8 cellular contexts compared by ENCODE assay signal in genomic region chr7:27235387-27236052, GRCh38. TPM values are rescaled to one million over a fixed set of nuclear protein-coding genes. Genes with fewer than 3 reads are reported as not detected.
DNase-seq lines count a peak whose midpoint lies in the region; ATAC-seq and TF ChIP-seq lines count a peak whose summit lies in the region.

No MANE protein-coding gene starts in this region.

- WGBS in aorta, 2 donors, result 2% methylated on average over 49 to 54 of the region's 54 CpGs

- TF ChIP-seq CTCF in GM06990 (IDR thresholded peaks at IDR 0.05; ENCODE audit: insufficient read depth, low read length, poor library complexity, severe bottlenecking) (peak; percentile 34), mesothelial cell of epicardium (IDR thresholded peaks at IDR 0.05; ENCODE audit: unreplicated experiment) (peak; percentile 37)

- peak overlapping the region; percentile 59 for H3K27ac Mint-ChIP-seq in mesothelial cell of epicardium

- peak overlapping the region; percentile 67 for H3K4me3 Mint-ChIP-seq in mesothelial cell of epicardium

- no peaks in the 10 kb centered on the region for H3K4me1 ChIP-seq in aorta (ENCODE audit: control insufficient read depth in 1 of 2, insufficient read depth in 2 of 2, low read length in 2 of 2)

- peaks cover 23% of the 10 kb centered on the region for H3K4me1 Mint-ChIP-seq in mesothelial cell of epicardium

- no peaks in the 10 kb centered on the region for H3K9me3 Mint-ChIP-seq in mesothelial cell of epicardium

- H3K27me3 ChIP-seq in GM06990 (replicated peaks; ENCODE audit: control insufficient read depth, insufficient read depth, low read length) (peaks cover 5% of the 10 kb centered on the region; the same call in 1 of the 2 replicates), aorta (ENCODE audit: control insufficient read depth in 1 of 2, insufficient read depth in 2 of 2, low read length in 1 of 2) (peaks cover 0 to 4% of the 10 kb centered on the region in 2 donors)

- no peaks in the 10 kb centered on the region for H3K36me3 Mint-ChIP-seq in mesothelial cell of epicardium

- no peak overlapping the region for H3K27ac ChIP-seq in aorta (ENCODE audit: low read depth in 1 of 2, low read length in 2 of 2)

- H3K27me3 Mint-ChIP-seq in mesothelial cell of epicardium (ENCODE audit: low read depth), result peaks cover 74% of the 10 kb centered on the region

- intact Hi-C loops in aorta (cut with DNase I), result no loop called here

- H3K4me3 ChIP-seq in GM06990 (replicated peaks; ENCODE audit: low read depth, low read length), result no peak overlapping the region; the same call in 1 of the 2 replicates
- no peak overlapping the region for H3K4me3 ChIP-seq in aorta (ENCODE audit: low read length in 2 of 2)

- H3K9me3 ChIP-seq in aorta (ENCODE audit: control insufficient read depth, low read length), result no peaks in the 10 kb centered on the region

- H3K36me3 ChIP-seq in GM06990 (ENCODE audit: control insufficient read depth, insufficient read depth, low read length), result no peaks in the 10 kb centered on the region
- H3K36me3 ChIP-seq in aorta (ENCODE audit: control insufficient read depth in 1 of 2, insufficient read depth in 2 of 2, low read length in 1 of 2), result no peaks in the 10 kb centered on the region

- ATAC-seq in aorta (ENCODE audit: low FRiP score) (peak; percentile 55), HG03095 (IDR thresholded peaks at IDR 0.05; ENCODE audit: unreplicated experiment) (no peak)

- DNase-seq in 8988T (peak; percentile 72), GM06990 (ENCODE audit: extremely low read depth, insufficient read length) (no peak), NCI-H526 (lab: John Stamatoyannopoulos, UW) (peak; percentile 50 to 88), dermis blood vessel endothelial cell (peak; percentile 23), mesothelial cell of epicardium (ENCODE audit: low spot score in 2 of 2, unreplicated experiment in 2 of 2) (peak; percentile 63 to 74), aorta (no peak), AG08395 (ENCODE audit: low spot score) (no peak)

RNA-seq across cellular contexts. Expression of gene EVX1, which starts 7.1 kb away (rescaled TPM):
- total RNA-seq in dermis blood vessel endothelial cell (not detected in 2 replicates), mesothelial cell of epicardium (1.4 to 2.1 TPM (median 1.8 TPM) in 3 replicates), aorta (not detected)
- polyA plus RNA-seq in aorta, result not detected

RNA-seq across cellular contexts. Expression of gene HOXA13, which starts 35.6 kb away (rescaled TPM):
- total RNA-seq in dermis blood vessel endothelial cell (under 0.01 TPM in 1 of 2 replicates, not detected in the other), mesothelial cell of epicardium (6.9 to 7.7 TPM (median 7.5 TPM) in 3 replicates), aorta (not detected)
- polyA plus RNA-seq in aorta, result under 1 TPM in 1 of 2 donors, not detected in 1; 0.38 TPM

RNA-seq across cellular contexts. Expression of gene HOXA11, which starts 50.5 kb away (rescaled TPM):
- total RNA-seq in dermis blood vessel endothelial cell (under 0.01 and 0.70 TPM in 2 replicates), mesothelial cell of epicardium (3.3 to 4.2 TPM (median 3.9 TPM) in 3 replicates), aorta (under 1 TPM in 1 of 2 donors, not detected in 1; 0.81 TPM)
- under 1 TPM in 1 of 2 donors, not detected in 1; 0.13 TPM for polyA plus RNA-seq in aorta

Comparison
In these comparisons a context has a peak if more than half of its experiments do, and no peak if none do; other contexts are left out.
1. DNase-seq: peak in 8988T (single experiment), NCI-H526 (2 of 2), dermis blood vessel endothelial cell (single experiment) and mesothelial cell of epicardium (2 of 2); none in GM06990 (single experiment), aorta (0 of 2) and AG08395 (single experiment).